2 cellular contexts compared by ENCODE assay signal in genomic region chr14:90593254-90594040, GRCh38.
TF ChIP-seq lines count a peak whose summit lies in the region.

No MANE protein-coding gene starts in this region.

TF ChIP-seq in GM23338, 12 proteins besides CTCF, POLR2A, EP300 and RAD21:
- TF ChIP-seq ZNF462 (CRISPR knock-in tag; IDR thresholded peaks at IDR 0.05) (no peak), EZH2 (IDR thresholded peaks at IDR 0.05; ENCODE audit: low read depth, unreplicated experiment) (no peak), ZNF114 (CRISPR knock-in tag; IDR thresholded peaks at IDR 0.05) (no peak), JUNB (IDR thresholded peaks at IDR 0.05; ENCODE audit: unreplicated experiment) (no peak), EZH2phosphoT487 (IDR thresholded peaks at IDR 0.05; ENCODE audit: unreplicated experiment) (no peak)

TF ChIP-seq in HepG2, 621 proteins besides CTCF, POLR2A, EP300 and RAD21 (continued from another document):
- TF ChIP-seq UBTF (CRISPR knock-in tag; IDR thresholded peaks at IDR 0.05), result no peak
- no peak for TF ChIP-seq IKZF4 (CRISPR knock-in tag; IDR thresholded peaks at IDR 0.05; ENCODE audit: borderline replicate concordance, low read depth, not compliant biosample characterization)
- no peak for TF ChIP-seq ZNF3 (CRISPR knock-in tag; IDR thresholded peaks at IDR 0.05)
- TF ChIP-seq ZNF530 (CRISPR knock-in tag; IDR thresholded peaks at IDR 0.05; ENCODE audit: low read depth), result no peak
- no peak for TF ChIP-seq U2AF1 (optimal IDR thresholded peaks at IDR 0.05; ENCODE audit: low read depth, low read length)
- no peak for TF ChIP-seq ZNF720 (CRISPR knock-in tag; IDR thresholded peaks at IDR 0.05)
- no peak for TF ChIP-seq ZNF281 (CRISPR knock-in tag; IDR thresholded peaks at IDR 0.05; ENCODE audit: borderline replicate concordance)
- TF ChIP-seq JUN (CRISPR knock-in tag; IDR thresholded peaks at IDR 0.05), result no peak
- TF ChIP-seq ZFP1 (CRISPR knock-in tag; IDR thresholded peaks at IDR 0.05), result no peak
- TF ChIP-seq ZNF629 (CRISPR knock-in tag; conservative IDR thresholded peaks at IDR 0.05), result no peak
- TF ChIP-seq YY1 (IDR thresholded peaks at IDR 0.05; ENCODE audit: insufficient read depth, insufficient replicate concordance, low read depth, low read length), result no peak
- TF ChIP-seq BRD4 (CRISPR knock-in tag; IDR thresholded peaks at IDR 0.05), result no peak
